In genomic region chr2:176589956-176590509, GRCh38 we compare ENCODE assay signal across 19 cellular contexts.
DNase-seq lines count a peak whose midpoint lies in the region; TF ChIP-seq lines count a peak whose summit lies in the region.
"Had no signal": no experiment of that assay in that cellular context is flagged by ENCODE, and none has a peak within 500 bp of the region (broad histone marks: within the 10 kb centered on the region; RNA-seq: fewer than 3 reads in every experiment).

No MANE protein-coding gene starts in this region.

- peak; percentile 51 for TF ChIP-seq RAD21 in neural cell (conservative IDR thresholded peaks at IDR 0.05)

- DNase-seq in NCI-H2227 (lab: John Stamatoyannopoulos, UW; ENCODE audit: unreplicated experiment) (peak; percentile 38), NCI-H69 (lab: John Stamatoyannopoulos, UW) (peak; percentile 5), brain microvascular endothelial cell (peak; percentile 4), left ventricle myocardium inferior (no peak), foreskin fibroblast (no peak)
- DNase-seq in activated CD4-positive, alpha-beta T cell treated with anti-CD3 and anti-CD28 coated beads, Interleukin-2, amount 50 U/mL, for 1 hour: no peak
- DNase-seq: ACHN, AML-193, DND-41, HFFc6, Kasumi-1, MM.1S, NCI-H1092, NCI-H1694 treated with DMSO at 0.1 percent for 48 hours, NCI-H2107, NCI-H446, NCI-H774, OCI-M1 had no signal

- in situ Hi-C loops in brain microvascular endothelial cell (cut with HindIII; ENCODE audit: low pct_ligation_motif_present, low sequenced_read_pairs): no loop called here

- peak overlapping the region; percentile 55 for H3K9ac ChIP-seq in neural cell (ENCODE audit: low read length)

- no peaks in the 10 kb centered on the region for H3K4me1 ChIP-seq in left ventricle myocardium inferior

- H3K36me3 ChIP-seq in brain microvascular endothelial cell (replicated peaks) (no peaks in the 10 kb centered on the region), neural cell (ENCODE audit: insufficient read depth, low read length) (no peaks in the 10 kb centered on the region), left ventricle myocardium inferior (no peaks in the 10 kb centered on the region)

- no peaks in the 10 kb centered on the region for H3K79me2 ChIP-seq in neural cell (replicated peaks; ENCODE audit: insufficient read depth, low read length)

- H3K9me3 ChIP-seq in neural cell (ENCODE audit: low read length) (no peaks in the 10 kb centered on the region), left ventricle myocardium inferior (replicated peaks) (no peaks in the 10 kb centered on the region)

- peak overlapping the region; percentile 62 for H3K4me2 ChIP-seq in neural cell (ENCODE audit: low read length)

- H3K9me2 ChIP-seq in neural cell (ENCODE audit: insufficient read depth, low read length): no peaks in the 10 kb centered on the region

- TF ChIP-seq EP300 in neural cell (conservative IDR thresholded peaks at IDR 0.05; ENCODE audit: poor library complexity, severe bottlenecking): peak; percentile 73

- TF ChIP-seq CTCF in brain microvascular endothelial cell (IDR thresholded peaks at IDR 0.05; ENCODE audit: low read depth, low read length, missing control alignments) (no peak), neural cell (IDR thresholded peaks at IDR 0.05; ENCODE audit: poor library complexity, severe bottlenecking) (peak; percentile 44), left ventricle myocardium inferior (IDR thresholded peaks at IDR 0.05; ENCODE audit: borderline replicate concordance) (no peak), foreskin fibroblast (IDR thresholded peaks at IDR 0.05; ENCODE audit: low read depth, low read length) (no peak)

- no peak overlapping the region for H3K27ac ChIP-seq in brain microvascular endothelial cell
- peak overlapping the region; percentile 88 for H3K27ac ChIP-seq in neural cell (ENCODE audit: low read length)
- no peak overlapping the region for H3K27ac ChIP-seq in left ventricle myocardium inferior (replicated peaks)

- H4K20me1 ChIP-seq in neural cell (ENCODE audit: insufficient read depth): no peaks in the 10 kb centered on the region

- H3F3A ChIP-seq in neural cell (ENCODE audit: insufficient read depth, low read length, poor library complexity, severe bottlenecking): peaks cover 2% of the 10 kb centered on the region

- intact Hi-C loops in left ventricle myocardium inferior (cut with micrococcal nuclease): no loop called here

- H2AFZ ChIP-seq in neural cell (ENCODE audit: low read depth, low read length): peak overlapping the region; percentile 34

- H3K27me3 ChIP-seq in brain microvascular endothelial cell (replicated peaks) (no peaks in the 10 kb centered on the region), neural cell (ENCODE audit: insufficient read depth, low read depth, low read length) (no peaks in the 10 kb centered on the region), left ventricle myocardium inferior (ENCODE audit: low read depth) (peaks cover 18% of the 10 kb centered on the region)

- H3K4me3 ChIP-seq in brain microvascular endothelial cell (ENCODE audit: low read depth, low read length) (no peak overlapping the region), neural cell (ENCODE audit: low read length) (peak overlapping the region; percentile 45), left ventricle myocardium inferior (no peak overlapping the region), foreskin fibroblast (ENCODE audit: low read depth in 1 of 2, low read length in 2 of 2) (no peak overlapping the region)

TF ChIP-seq in neural cell, 6 proteins besides CTCF, POLR2A, EP300 and RAD21:
- TF ChIP-seq EZH2 (IDR thresholded peaks at IDR 0.05; ENCODE audit: borderline replicate concordance, insufficient read depth, low read length, poor library complexity, severe bottlenecking) (no peak), TAF1 (IDR thresholded peaks at IDR 0.05; ENCODE audit: low read depth) (no peak), SMC3 (conservative IDR thresholded peaks at IDR 0.05; ENCODE audit: poor library complexity) (peak; percentile 61), MXI1 (conservative IDR thresholded peaks at IDR 0.05; ENCODE audit: poor library complexity, severe bottlenecking) (no peak), REST (IDR thresholded peaks at IDR 0.05; ENCODE audit: borderline replicate concordance) (peak; percentile 46), POLR2AphosphoS5 (IDR thresholded peaks at IDR 0.05) (peak; percentile 73)

Comparison
In these comparisons a context has a peak if more than half of its experiments do, and no peak if none do; other contexts are left out.
1. DNase-seq: peak in NCI-H2227 (single experiment), NCI-H69 (single experiment) and brain microvascular endothelial cell (single experiment); none in left ventricle myocardium inferior (single experiment), activated CD4-positive, alpha-beta T cell treated with anti-CD3 and anti-CD28 coated beads, Interleukin-2, amount 50 U/mL, for 1 hour (single experiment) and foreskin fibroblast (0 of 2).